ENCODE assay signal across 15 cellular contexts in genomic region chr6:1263039-1263849, GRCh38. TPM values are rescaled to one million over a fixed set of nuclear protein-coding genes. Genes with fewer than 3 reads are reported as not detected.
A peak's percentile ranks its signal among the peaks of the same experiment; 100 is the strongest.
DNase-seq lines count a peak whose midpoint lies in the region; ATAC-seq and TF ChIP-seq lines count a peak whose summit lies in the region.
"Had no signal": no experiment of that assay in that cellular context is flagged by ENCODE, and none has a peak within 500 bp of the region (broad histone marks: within the 10 kb centered on the region; RNA-seq: fewer than 3 reads in every experiment).

No MANE protein-coding gene starts in this region.

- TF ChIP-seq CTCF in right atrium auricular region (IDR thresholded peaks at IDR 0.05): no peak
- peak; percentile 36 for TF ChIP-seq CTCF in PC-3 (conservative IDR thresholded peaks at IDR 0.05; ENCODE audit: low read depth, low read length)
- TF ChIP-seq CTCF in glutamatergic neuron (IDR thresholded peaks at IDR 0.05; ENCODE audit: partially characterized antibody, unreplicated experiment): no peak

- H2AFZ ChIP-seq in PC-3 (ENCODE audit: low read length): no peak overlapping the region

- ATAC-seq in Right ventricle myocardium superior (ENCODE audit: poor library complexity) (no peak), PC-3 (no peak), GM19397 (IDR thresholded peaks at IDR 0.05; ENCODE audit: unreplicated experiment) (no peak)
- ATAC-seq: heart left ventricle, left ventricle myocardium superior had no signal

- no peaks in the 10 kb centered on the region for H3K36me3 ChIP-seq in right atrium auricular region
- no peaks in the 10 kb centered on the region for H3K36me3 ChIP-seq in PC-3 (ENCODE audit: low read depth, low read length)
- H3K36me3 ChIP-seq: heart left ventricle had no signal

- peaks cover 6% of the 10 kb centered on the region for H3K27me3 Mint-ChIP-seq in glutamatergic neuron (ENCODE audit: unreplicated experiment)

- H3K4me2 ChIP-seq in PC-3 (ENCODE audit: low read length): no peak overlapping the region

- DNase-seq in right atrium auricular region (ENCODE audit: low spot score): peak; percentile 34
- DNase-seq in Right ventricle myocardium superior: no peak
- DNase-seq in PC-3: peak; percentile 34
- no peak for DNase-seq in glutamatergic neuron
- no peak for DNase-seq in NCI-H2081 treated with DMSO at 0.1 percent for 48 hours (lab: John Stamatoyannopoulos, UW)
- DNase-seq in cerebellum (ENCODE audit: low spot score): no peak
- no peak for DNase-seq in amygdala (lab: John Stamatoyannopoulos, UW)
- DNase-seq: activated CD4-positive, alpha-beta T cell treated with anti-CD3 and anti-CD28 coated beads, Interleukin-2, amount 50 U/mL, for 4 hours; heart left ventricle; left ventricle myocardium superior; T-helper 1 cell had no signal

- H3K4me3 Mint-ChIP-seq in glutamatergic neuron (ENCODE audit: unreplicated experiment): no peak overlapping the region
- H3K4me3 Mint-ChIP-seq: neural crest cell had no signal

- peak overlapping the region; percentile 3 for H3K27ac Mint-ChIP-seq in glutamatergic neuron (ENCODE audit: unreplicated experiment)

- no peaks in the 10 kb centered on the region for H3F3A ChIP-seq in PC-3 (ENCODE audit: low read length, unreplicated experiment)

- H3K4me1 ChIP-seq in right atrium auricular region (no peaks in the 10 kb centered on the region), PC-3 (ENCODE audit: insufficient read depth, low read length) (peaks cover 13% of the 10 kb centered on the region)
- H3K4me1 ChIP-seq: heart left ventricle had no signal

- intact Hi-C loops in Right ventricle myocardium superior (cut with DNase I): no loop called here
- intact Hi-C loops in PC-3 (cut with micrococcal nuclease): no loop called here

- no peaks in the 10 kb centered on the region for H3K27me3 ChIP-seq in right atrium auricular region
- H3K27me3 ChIP-seq in PC-3 (ENCODE audit: low read length): no peaks in the 10 kb centered on the region

- POLR2A ChIA-PET in PC-3 (lab: Charles Lee; ENCODE audit: unreplicated experiment): no interaction called here

- BruUV-seq in PC-3 (replicated peaks; lab: Mats Ljungman, UMichigan): no TSS peak

- H3K9ac ChIP-seq in PC-3 (ENCODE audit: low read length): no peak overlapping the region

- no peaks in the 10 kb centered on the region for H3K79me2 ChIP-seq in PC-3 (ENCODE audit: low read length)

- H3K9me2 ChIP-seq in PC-3 (replicated peaks; ENCODE audit: low read length): 0 out of 2 replicates have a peak, but pooled peaks cover 6% of the 10 kb centered on the region

- no peaks in the 10 kb centered on the region for H3K9me3 Mint-ChIP-seq in glutamatergic neuron (ENCODE audit: unreplicated experiment)
- H3K9me3 Mint-ChIP-seq: neural crest cell had no signal

- H3K9me3 ChIP-seq in right atrium auricular region: no peaks in the 10 kb centered on the region
- no peaks in the 10 kb centered on the region for H3K9me3 ChIP-seq in PC-3 (ENCODE audit: low read length)
- H3K9me3 ChIP-seq: heart left ventricle had no signal

- no peaks in the 10 kb centered on the region for H3K36me3 Mint-ChIP-seq in glutamatergic neuron (ENCODE audit: unreplicated experiment)

- H3K4me3 ChIP-seq in right atrium auricular region (no peak overlapping the region), PC-3 (ENCODE audit: low read length) (no peak overlapping the region)
- H3K4me3 ChIP-seq: heart left ventricle had no signal

- CTCF ChIA-PET in PC-3 (lab: Charles Lee): no interaction called here

- no peaks in the 10 kb centered on the region for H4K20me1 ChIP-seq in PC-3 (ENCODE audit: low read length)

- H3K4me1 Mint-ChIP-seq in glutamatergic neuron (ENCODE audit: low read depth, unreplicated experiment): no peaks in the 10 kb centered on the region
- H3K4me1 Mint-ChIP-seq: neural crest cell had no signal

- no peak overlapping the region for H3K27ac ChIP-seq in right atrium auricular region
- H3K27ac ChIP-seq in PC-3 (ENCODE audit: low read length): no peak overlapping the region
- H3K27ac ChIP-seq: heart left ventricle had no signal

RNA-seq across cellular contexts. Expression of gene FOXQ1, which starts 48.7 kb away (rescaled TPM):
- total RNA-seq in right atrium auricular region (not detected), Right ventricle myocardium superior (not detected), PC-3 (2014; rRNA removed) (7.5 and 12.4 TPM in 2 replicates), glutamatergic neuron (ENCODE audit: unreplicated experiment) (1.9 TPM), cerebellum (2.4 TPM)
- total RNA-seq: heart left ventricle, left ventricle myocardium superior, neural crest cell, OCI-LY7, skeletal muscle tissue had no signal

Comparison
In these comparisons a context has a peak if more than half of its experiments do, and no peak if none do; other contexts are left out.
1. DNase-seq: peak in right atrium auricular region (single experiment) and PC-3 (single experiment); none in Right ventricle myocardium superior (single experiment), glutamatergic neuron (single experiment), NCI-H2081 treated with DMSO at 0.1 percent for 48 hours (single experiment), cerebellum (single experiment) and amygdala (0 of 56).